9 cellular contexts compared by ENCODE assay signal in genomic region chr17:35374766-35375344, GRCh38. TPM values are rescaled to one million over a fixed set of nuclear protein-coding genes. Genes with fewer than 3 reads are reported as not detected.
A peak's percentile ranks its signal among the peaks of the same experiment; 100 is the strongest.
DNase-seq lines count a peak whose midpoint lies in the region; ATAC-seq and TF ChIP-seq lines count a peak whose summit lies in the region.
"Had no signal": no experiment of that assay in that cellular context is flagged by ENCODE, and none has a peak within 500 bp of the region (broad histone marks: within the 10 kb centered on the region; RNA-seq: fewer than 3 reads in every experiment).

No MANE protein-coding gene starts in this region.

- H3K4me3 ChIP-seq in LNCaP clone FGC (ENCODE audit: low read depth, low read length) (peak overlapping the region; percentile 30; the same call in 1 of the 2 replicates), neutrophil (ENCODE audit: low read depth in 1 of 2, low read length in 1 of 2) (peak overlapping the region; percentile 84 to 87)

- CTCF ChIA-PET in CD4-positive, alpha-beta T cell (lab: Charles Lee) = interaction anchor here (0.5 to 1.5 kb wide), 2 partner anchors 113 to 397 kb away, joined by 3 to 5 read pairs; no protein-coding TSS in a partner anchor

- no peaks in the 10 kb centered on the region for H3K27me3 ChIP-seq in CD4-positive, alpha-beta T cell (ENCODE audit: control insufficient read depth, insufficient read depth, low read length)
- H3K27me3 ChIP-seq in neutrophil = no peaks in the 10 kb centered on the region

- peaks cover 4% of the 10 kb centered on the region for H3K9me3 ChIP-seq in CD4-positive, alpha-beta T cell (ENCODE audit: control insufficient read depth, low read length)
- H3K9me3 ChIP-seq in neutrophil = no peaks in the 10 kb centered on the region

- H3K9me3 Mint-ChIP-seq in CD4-positive, alpha-beta T cell = peaks cover 12% of the 10 kb centered on the region
- peaks cover 10% of the 10 kb centered on the region for H3K9me3 Mint-ChIP-seq in dendritic cell treated with granulocyte-macrophage colony-stimulating factor and Interleukin-4, amounts not matched to agents 40 ng/mL and 50 ng/mL, for 4 days

- peaks cover 17 to 22% of the 10 kb centered on the region in 2 experiments for H3K4me1 ChIP-seq in neutrophil (ENCODE audit: control insufficient read depth in 1 of 2, insufficient read depth in 1 of 2, low read depth in 1 of 2, low read length in 1 of 2)

- H3K27ac ChIP-seq in CD4-positive, alpha-beta T cell (ENCODE audit: low read depth, low read length) = peak overlapping the region; percentile 80
- peak overlapping the region; percentile 58 for H3K27ac ChIP-seq in neutrophil

- H3K27ac Mint-ChIP-seq in CD4-positive, alpha-beta T cell = peak overlapping the region; percentile 95
- peak overlapping the region; percentile 95 for H3K27ac Mint-ChIP-seq in dendritic cell treated with granulocyte-macrophage colony-stimulating factor and Interleukin-4, amounts not matched to agents 40 ng/mL and 50 ng/mL, for 4 days

- peaks cover 64% of the 10 kb centered on the region for H3K4me1 Mint-ChIP-seq in CD4-positive, alpha-beta T cell (ENCODE audit: low read depth)
- peaks cover 58% of the 10 kb centered on the region for H3K4me1 Mint-ChIP-seq in dendritic cell treated with granulocyte-macrophage colony-stimulating factor and Interleukin-4, amounts not matched to agents 40 ng/mL and 50 ng/mL, for 4 days (ENCODE audit: low read depth)

- intact Hi-C loops in CD4-positive, alpha-beta T cell (cut with DNase I, micrococcal nuclease) = loop anchor here (5.0 to 10.0 kb wide), 5 partner anchors 60 to 162 kb away; partner anchors contain the start of genes SLFN12 (in 1 of the 2), SLFN12L (in 1 of the 2) and SLFN5 (in 1 of the 2)
- intact Hi-C loops in dendritic cell treated with granulocyte-macrophage colony-stimulating factor and Interleukin-4, amounts not matched to agents 40 ng/mL and 50 ng/mL, for 4 days (cut with micrococcal nuclease) = loop anchor here (5.0 to 10.0 kb wide), 3 partner anchors 33 to 130 kb away; partner anchors contain the start of gene SLFN5

- H3K36me3 ChIP-seq in neutrophil = no peaks in the 10 kb centered on the region

- H3K36me3 Mint-ChIP-seq in CD4-positive, alpha-beta T cell (ENCODE audit: low read depth) = peaks cover 14% of the 10 kb centered on the region
- H3K36me3 Mint-ChIP-seq in dendritic cell treated with granulocyte-macrophage colony-stimulating factor and Interleukin-4, amounts not matched to agents 40 ng/mL and 50 ng/mL, for 4 days (ENCODE audit: low read depth) = peaks cover 16% of the 10 kb centered on the region

- DNase-seq in CD4-positive, alpha-beta T cell = no peak
- DNase-seq in LNCaP clone FGC (ENCODE audit: low read depth) (no peak), NCI-H524 (lab: John Stamatoyannopoulos, UW) (no peak)
- no peak for DNase-seq in stimulated activated naive CD4-positive, alpha-beta T cell (lab: John Stamatoyannopoulos, UW)
- DNase-seq: NCI-H1048 had no signal

- no peak for ATAC-seq in CD4-positive, alpha-beta T cell (ENCODE audit: poor library complexity)
- ATAC-seq in GM21576 (IDR thresholded peaks at IDR 0.05; ENCODE audit: unreplicated experiment) (no peak), GM18861 (IDR thresholded peaks at IDR 0.05; ENCODE audit: unreplicated experiment) (no peak)

- H3K27me3 Mint-ChIP-seq in CD4-positive, alpha-beta T cell = no peaks in the 10 kb centered on the region
- H3K27me3 Mint-ChIP-seq in dendritic cell treated with granulocyte-macrophage colony-stimulating factor and Interleukin-4, amounts not matched to agents 40 ng/mL and 50 ng/mL, for 4 days = no peaks in the 10 kb centered on the region

- no peak for TF ChIP-seq CTCF in CD4-positive, alpha-beta T cell (IDR thresholded peaks at IDR 0.05)
- no peak for TF ChIP-seq CTCF in LNCaP clone FGC (IDR thresholded peaks at IDR 0.05; ENCODE audit: control insufficient read depth, extremely low read depth, insufficient read depth)
- no peak for TF ChIP-seq CTCF in neutrophil (IDR thresholded peaks at IDR 0.05)

- POLR2A ChIA-PET in CD4-positive, alpha-beta T cell (lab: Charles Lee) = interaction anchor here (0.6 to 3.6 kb wide), 10 partner anchors 8 to 207 kb away, joined by 3 to 40 read pairs (median 4); partner anchors contain the start of genes SLFN12L and SLFN13

- H3K4me3 Mint-ChIP-seq in CD4-positive, alpha-beta T cell = peak overlapping the region; percentile 96
- H3K4me3 Mint-ChIP-seq in dendritic cell treated with granulocyte-macrophage colony-stimulating factor and Interleukin-4, amounts not matched to agents 40 ng/mL and 50 ng/mL, for 4 days = peak overlapping the region; percentile 81

RNA-seq across cellular contexts. Expression of gene SLFN11, which starts 1.4 kb away (rescaled TPM):
- 10 to 100 TPM; 16.5 to 18.5 TPM for total RNA-seq in CD4-positive, alpha-beta T cell

RNA-seq across cellular contexts. Expression of gene SLFN12, which starts 57.4 kb away (rescaled TPM):
- 1 to 10 TPM; 1.3 to 2.4 TPM for total RNA-seq in CD4-positive, alpha-beta T cell
